Comparison of ENCODE assay signal across 13 cellular contexts in genomic region chr1:99305626-99306025, GRCh38. TPM values are rescaled to one million over a fixed set of nuclear protein-coding genes. Genes with fewer than 3 reads are reported as not detected.
"Had no signal": no experiment of that assay in that cellular context is flagged by ENCODE, and none has a peak within 500 bp of the region (broad histone marks: within the 10 kb centered on the region; RNA-seq: fewer than 3 reads in every experiment).

No MANE protein-coding gene starts in this region.

- H3K4me2 ChIP-seq: neural progenitor cell had no signal

- H3K36me3 ChIP-seq: heart right ventricle, neural progenitor cell, ovary, stomach, thoracic aorta had no signal

- H3K4me1 ChIP-seq: heart right ventricle, neural progenitor cell, stomach had no signal

- H3K27me3 ChIP-seq: heart right ventricle, neural progenitor cell, ovary, stomach had no signal

- DNase-seq: activated CD4-positive, alpha-beta T cell treated with anti-CD3 and anti-CD28 coated beads, Interleukin-2, amount 50 U/mL, for 48 hours; activated CD4-positive, CD25-positive, alpha-beta regulatory T cell treated with anti-CD3 and anti-CD28 coated beads, Interleukin-2, amount 50 U/mL, for 72 hours; activated gamma-delta T cell; activated T-cell treated with anti-CD3 and anti-CD28 coated beads, Interleukin-2, amount 50 U/mL, for 4 hours; anterior cingulate cortex; heart right ventricle; kidney glomerular epithelial cell; stimulated activated CD4-positive, alpha-beta T cell treated with anti-CD3 and anti-CD28 coated beads, Interleukin-15, amount 100 ng/mL, for 24 hours; stomach had no signal

- H3K4me3 ChIP-seq: heart right ventricle, neural progenitor cell, ovary, stomach, thoracic aorta had no signal

- H3K9ac ChIP-seq: neural progenitor cell had no signal

- H3K27ac ChIP-seq: heart right ventricle, neural progenitor cell, ovary, stomach, thoracic aorta had no signal

- ATAC-seq: activated T-cell treated with anti-CD3 and anti-CD28 coated beads, Interleukin-2, amount 50 U/mL, for 4 hours; esophagus mucosa; heart right ventricle had no signal

- H3K9me3 ChIP-seq: heart right ventricle, ovary, stomach, thoracic aorta had no signal

- H2AFZ ChIP-seq: neural progenitor cell had no signal

RNA-seq across cellular contexts. Expression of gene PLPPR4, which starts 41.3 kb away (rescaled TPM):
- total RNA-seq: activated T-cell treated with anti-CD3 and anti-CD28 coated beads, Interleukin-2, amount 50 U/mL, for 4 hours had no signal
